In genomic region chr6:42090819-42091717, GRCh38 we compare ENCODE assay signal across 2 cellular contexts.
A peak's percentile ranks its signal among the peaks of the same experiment; 100 is the strongest.
TF ChIP-seq lines count a peak whose summit lies in the region.

No MANE protein-coding gene starts in this region.

TF ChIP-seq in IMR-90, 13 proteins besides CTCF, POLR2A, EP300 and RAD21:
- TF ChIP-seq BHLHE40 (IDR thresholded peaks at IDR 0.05; ENCODE audit: low read depth, low read length) (no peak), NFE2L2 (IDR thresholded peaks at IDR 0.05; ENCODE audit: low read depth, low read length) (no peak), CHD1 (IDR thresholded peaks at IDR 0.05; ENCODE audit: low read depth, low read length) (no peak), RFX5 (IDR thresholded peaks at IDR 0.05; ENCODE audit: low read depth, low read length) (no peak), MAFK (IDR thresholded peaks at IDR 0.05; ENCODE audit: low read depth, low read length) (no peak), RCOR1 (IDR thresholded peaks at IDR 0.05; ENCODE audit: insufficient replicate concordance, low read length) (no peak), MAZ (IDR thresholded peaks at IDR 0.05; ENCODE audit: borderline replicate concordance, low read depth, low read length) (no peak), SMC3 (IDR thresholded peaks at IDR 0.05; ENCODE audit: low read depth, low read length) (no peak), FOS (IDR thresholded peaks at IDR 0.05; ENCODE audit: low read depth, low read length) (no peak), CEBPB (IDR thresholded peaks at IDR 0.05; ENCODE audit: low read depth, low read length) (no peak), MXI1 (IDR thresholded peaks at IDR 0.05; ENCODE audit: borderline replicate concordance, low read depth, low read length) (no peak), ELK1 (IDR thresholded peaks at IDR 0.05; ENCODE audit: borderline replicate concordance, low read depth, low read length) (no peak)
- TF ChIP-seq, protein P1, sequence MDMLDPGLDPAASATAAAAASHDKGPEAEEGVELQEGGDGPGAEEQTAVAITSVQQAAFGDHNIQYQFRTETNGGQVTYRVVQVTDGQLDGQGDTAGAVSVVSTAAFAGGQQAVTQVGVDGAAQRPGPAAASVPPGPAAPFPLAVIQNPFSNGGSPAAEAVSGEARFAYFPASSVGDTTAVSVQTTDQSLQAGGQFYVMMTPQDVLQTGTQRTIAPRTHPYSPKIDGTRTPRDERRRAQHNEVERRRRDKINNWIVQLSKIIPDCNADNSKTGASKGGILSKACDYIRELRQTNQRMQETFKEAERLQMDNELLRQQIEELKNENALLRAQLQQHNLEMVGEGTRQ (IDR thresholded peaks at IDR 0.05; ENCODE audit: low read depth, low read length): no peak
TF ChIP-seq in IMR-90: peak in this region for 0.

TF ChIP-seq in K562, 482 proteins besides CTCF, POLR2A, EP300 and RAD21 (continues in another document):
- TF ChIP-seq ZNF785 (CRISPR knock-in tag; IDR thresholded peaks at IDR 0.05) (no peak), ZEB2 (IDR thresholded peaks at IDR 0.05) (0 out of 2 replicates have a peak, but pooled peaks have one; percentile 8), KDM5B (IDR thresholded peaks at IDR 0.05; ENCODE audit: insufficient replicate concordance, low read depth, low read length) (no peak), CHD1 (IDR thresholded peaks at IDR 0.05; ENCODE audit: low read length) (no peak), HDAC2 (IDR thresholded peaks at IDR 0.05) (peak; percentile 48), BCOR (IDR thresholded peaks at IDR 0.05) (peak; percentile 95), CBFA2T2 (conservative IDR thresholded peaks at IDR 0.05) (peak; percentile 56), ARHGAP35 (IDR thresholded peaks at IDR 0.05; ENCODE audit: partially characterized antibody) (peak; percentile 58), POLR2H (tag; IDR thresholded peaks at IDR 0.05; ENCODE audit: low read depth) (no peak), CBFA2T3 (IDR thresholded peaks at IDR 0.05) (peak; percentile 65), ZC3H8 (IDR thresholded peaks at IDR 0.05) (peak; percentile 18; the same call in 1 of the 2 replicates), PTTG1 (tag; IDR thresholded peaks at IDR 0.05; ENCODE audit: low read depth) (no peak), XRCC3 (IDR thresholded peaks at IDR 0.05) (no peak), ZNF212 (CRISPR knock-in tag; IDR thresholded peaks at IDR 0.05) (no peak), FOXA3 (CRISPR knock-in tag; conservative IDR thresholded peaks at IDR 0.05 in 1 of 2, IDR thresholded peaks at IDR 0.05 in 1 of 2) (no peak), FOXA1 (IDR thresholded peaks at IDR 0.05; ENCODE audit: borderline replicate concordance) (no peak), FOXP1 (CRISPR knock-in tag; IDR thresholded peaks at IDR 0.05) (0 out of 2 replicates have a peak, but pooled peaks have one; percentile 41), ZBTB2 (IDR thresholded peaks at IDR 0.05) (no peak; the same call in 1 of the 2 replicates), CEBPG (CRISPR knock-in tag; IDR thresholded peaks at IDR 0.05) (no peak), CEBPG (tag; conservative IDR thresholded peaks at IDR 0.05 in 1 of 2, IDR thresholded peaks at IDR 0.05 in 1 of 2) (peak in 1 of 2 experiments; percentile 31; a peak in 1 of 4 replicates), TOE1 (IDR thresholded peaks at IDR 0.05; ENCODE audit: borderline replicate concordance) (no peak), TOE1 (CRISPR knock-in tag; IDR thresholded peaks at IDR 0.05; ENCODE audit: borderline replicate concordance, low read depth) (no peak), ZC3H4 (CRISPR knock-in tag; IDR thresholded peaks at IDR 0.05; ENCODE audit: borderline replicate concordance) (no peak), ZNF280B (CRISPR knock-in tag; IDR thresholded peaks at IDR 0.05) (no peak), GTF2F1 (IDR thresholded peaks at IDR 0.05; ENCODE audit: low read depth, low read length) (no peak), XRCC4 (IDR thresholded peaks at IDR 0.05; ENCODE audit: extremely low read depth, insufficient read depth, insufficient read length) (no peak), RBM25 (IDR thresholded peaks at IDR 0.05; ENCODE audit: low read depth, low read length, severe bottlenecking) (peak; percentile 85), CEBPB (tag; IDR thresholded peaks at IDR 0.05) (peak; percentile 34; the same call in 1 of the 2 replicates), SRF (CRISPR knock-in tag; IDR thresholded peaks at IDR 0.05) (no peak), RFX1 (IDR thresholded peaks at IDR 0.05) (no peak), MEF2D (tag; conservative IDR thresholded peaks at IDR 0.05; ENCODE audit: low read depth) (no peak), USF1 (CRISPR knock-in tag; IDR thresholded peaks at IDR 0.05) (0 out of 2 replicates have a peak, but pooled peaks have one; percentile 20), ARID3B (CRISPR knock-in tag; IDR thresholded peaks at IDR 0.05; ENCODE audit: borderline replicate concordance) (no peak), HDAC1 (IDR thresholded peaks at IDR 0.05) (0 out of 4 replicates have a peak, but pooled peaks of 1 of the 2 experiments have one; percentile 27), KDM1A (IDR thresholded peaks at IDR 0.05) (peak; percentile 60 to 79), LEF1 (IDR thresholded peaks at IDR 0.05) (no peak), KLF10 (CRISPR knock-in tag; IDR thresholded peaks at IDR 0.05) (no peak), MNT (conservative IDR thresholded peaks at IDR 0.05) (no peak), NEUROD1 (IDR thresholded peaks at IDR 0.05; ENCODE audit: borderline replicate concordance, low read depth, low read length, partially characterized antibody) (peak; percentile 2), HDGF (IDR thresholded peaks at IDR 0.05) (peak; percentile 67; the same call in 1 of the 2 replicates), FOSL1 (tag; conservative IDR thresholded peaks at IDR 0.05) (no peak), STAT5B (CRISPR knock-in tag; IDR thresholded peaks at IDR 0.05) (no peak), ATF3 (IDR thresholded peaks at IDR 0.05) (peak; percentile 36; the same call in 1 of the 2 replicates), ATF3 (CRISPR knock-in tag; conservative IDR thresholded peaks at IDR 0.05) (no peak), HMGN3 (IDR thresholded peaks at IDR 0.05; ENCODE audit: borderline replicate concordance, extremely low read depth, insufficient read length, low read depth, low read length) (no peak), RAD51 (IDR thresholded peaks at IDR 0.05; ENCODE audit: borderline replicate concordance, low read depth) (peak; percentile 32; the same call in 1 of the 2 replicates)
- TF ChIP-seq, protein P1 (CRISPR knock-in tag; IDR thresholded peaks at IDR 0.05): no peak
- TF ChIP-seq, protein P2, sequence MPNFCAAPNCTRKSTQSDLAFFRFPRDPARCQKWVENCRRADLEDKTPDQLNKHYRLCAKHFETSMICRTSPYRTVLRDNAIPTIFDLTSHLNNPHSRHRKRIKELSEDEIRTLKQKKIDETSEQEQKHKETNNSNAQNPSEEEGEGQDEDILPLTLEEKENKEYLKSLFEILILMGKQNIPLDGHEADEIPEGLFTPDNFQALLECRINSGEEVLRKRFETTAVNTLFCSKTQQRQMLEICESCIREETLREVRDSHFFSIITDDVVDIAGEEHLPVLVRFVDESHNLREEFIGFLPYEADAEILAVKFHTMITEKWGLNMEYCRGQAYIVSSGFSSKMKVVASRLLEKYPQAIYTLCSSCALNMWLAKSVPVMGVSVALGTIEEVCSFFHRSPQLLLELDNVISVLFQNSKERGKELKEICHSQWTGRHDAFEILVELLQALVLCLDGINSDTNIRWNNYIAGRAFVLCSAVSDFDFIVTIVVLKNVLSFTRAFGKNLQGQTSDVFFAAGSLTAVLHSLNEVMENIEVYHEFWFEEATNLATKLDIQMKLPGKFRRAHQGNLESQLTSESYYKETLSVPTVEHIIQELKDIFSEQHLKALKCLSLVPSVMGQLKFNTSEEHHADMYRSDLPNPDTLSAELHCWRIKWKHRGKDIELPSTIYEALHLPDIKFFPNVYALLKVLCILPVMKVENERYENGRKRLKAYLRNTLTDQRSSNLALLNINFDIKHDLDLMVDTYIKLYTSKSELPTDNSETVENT (CRISPR knock-in tag; IDR thresholded peaks at IDR 0.05): no peak
- TF ChIP-seq, protein P3, sequence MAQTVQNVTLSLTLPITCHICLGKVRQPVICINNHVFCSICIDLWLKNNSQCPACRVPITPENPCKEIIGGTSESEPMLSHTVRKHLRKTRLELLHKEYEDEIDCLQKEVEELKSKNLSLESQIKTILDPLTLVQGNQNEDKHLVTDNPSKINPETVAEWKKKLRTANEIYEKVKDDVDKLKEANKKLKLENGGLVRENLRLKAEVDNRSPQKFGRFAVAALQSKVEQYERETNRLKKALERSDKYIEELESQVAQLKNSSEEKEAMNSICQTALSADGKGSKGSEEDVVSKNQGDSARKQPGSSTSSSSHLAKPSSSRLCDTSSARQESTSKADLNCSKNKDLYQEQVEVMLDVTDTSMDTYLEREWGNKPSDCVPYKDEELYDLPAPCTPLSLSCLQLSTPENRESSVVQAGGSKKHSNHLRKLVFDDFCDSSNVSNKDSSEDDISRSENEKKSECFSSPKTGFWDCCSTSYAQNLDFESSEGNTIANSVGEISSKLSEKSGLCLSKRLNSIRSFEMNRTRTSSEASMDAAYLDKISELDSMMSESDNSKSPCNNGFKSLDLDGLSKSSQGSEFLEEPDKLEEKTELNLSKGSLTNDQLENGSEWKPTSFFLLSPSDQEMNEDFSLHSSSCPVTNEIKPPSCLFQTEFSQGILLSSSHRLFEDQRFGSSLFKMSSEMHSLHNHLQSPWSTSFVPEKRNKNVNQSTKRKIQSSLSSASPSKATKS (CRISPR knock-in tag; IDR thresholded peaks at IDR 0.05): no peak
- TF ChIP-seq, protein P4, sequence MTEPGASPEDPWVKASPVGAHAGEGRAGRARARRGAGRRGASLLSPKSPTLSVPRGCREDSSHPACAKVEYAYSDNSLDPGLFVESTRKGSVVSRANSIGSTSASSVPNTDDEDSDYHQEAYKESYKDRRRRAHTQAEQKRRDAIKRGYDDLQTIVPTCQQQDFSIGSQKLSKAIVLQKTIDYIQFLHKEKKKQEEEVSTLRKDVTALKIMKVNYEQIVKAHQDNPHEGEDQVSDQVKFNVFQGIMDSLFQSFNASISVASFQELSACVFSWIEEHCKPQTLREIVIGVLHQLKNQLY (CRISPR knock-in tag; conservative IDR thresholded peaks at IDR 0.05): no peak
